ENCODE assay signal across 2 cellular contexts in genomic region chr19:56573914-56574313, GRCh38.
TF ChIP-seq lines count a peak whose summit lies in the region.

No MANE protein-coding gene starts in this region.

TF ChIP-seq in HepG2, 621 proteins besides CTCF, POLR2A, EP300 and RAD21:
- TF ChIP-seq, protein P1, sequence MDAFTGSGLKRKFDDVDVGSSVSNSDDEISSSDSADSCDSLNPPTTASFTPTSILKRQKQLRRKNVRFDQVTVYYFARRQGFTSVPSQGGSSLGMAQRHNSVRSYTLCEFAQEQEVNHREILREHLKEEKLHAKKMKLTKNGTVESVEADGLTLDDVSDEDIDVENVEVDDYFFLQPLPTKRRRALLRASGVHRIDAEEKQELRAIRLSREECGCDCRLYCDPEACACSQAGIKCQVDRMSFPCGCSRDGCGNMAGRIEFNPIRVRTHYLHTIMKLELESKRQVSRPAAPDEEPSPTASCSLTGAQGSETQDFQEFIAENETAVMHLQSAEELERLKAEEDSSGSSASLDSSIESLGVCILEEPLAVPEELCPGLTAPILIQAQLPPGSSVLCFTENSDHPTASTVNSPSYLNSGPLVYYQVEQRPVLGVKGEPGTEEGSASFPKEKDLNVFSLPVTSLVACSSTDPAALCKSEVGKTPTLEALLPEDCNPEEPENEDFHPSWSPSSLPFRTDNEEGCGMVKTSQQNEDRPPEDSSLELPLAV (CRISPR knock-in tag; conservative IDR thresholded peaks at IDR 0.05; ENCODE audit: low read depth): no peak
- peak; percentile 54; the same call in 1 of the 2 replicates for TF ChIP-seq MAFF (IDR thresholded peaks at IDR 0.05; ENCODE audit: low read depth, low read length)
- TF ChIP-seq MAFK (conservative IDR thresholded peaks at IDR 0.05 in 1 of 2, IDR thresholded peaks at IDR 0.05 in 1 of 2; ENCODE audit: low read length in 2 of 2): peak; percentile 37 to 49; a peak in 2 of 4 replicates
- TF ChIP-seq HNRNPL (IDR thresholded peaks at IDR 0.05; ENCODE audit: low read depth, low read length): no peak

TF ChIP-seq in liver, 16 proteins besides CTCF, POLR2A, EP300 and RAD21:
- TF ChIP-seq, protein P2, sequence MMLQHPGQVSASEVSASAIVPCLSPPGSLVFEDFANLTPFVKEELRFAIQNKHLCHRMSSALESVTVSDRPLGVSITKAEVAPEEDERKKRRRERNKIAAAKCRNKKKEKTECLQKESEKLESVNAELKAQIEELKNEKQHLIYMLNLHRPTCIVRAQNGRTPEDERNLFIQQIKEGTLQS (IDR thresholded peaks at IDR 0.05): no peak
- no peak for TF ChIP-seq MAX (IDR thresholded peaks at IDR 0.05)
- TF ChIP-seq EGR1 (IDR thresholded peaks at IDR 0.05; ENCODE audit: low read depth in 2 of 2): no peak
- no peak for TF ChIP-seq HNF4G (IDR thresholded peaks at IDR 0.05)
- no peak for TF ChIP-seq YY1 (IDR thresholded peaks at IDR 0.05)
- TF ChIP-seq SP1 (IDR thresholded peaks at IDR 0.05): no peak
- TF ChIP-seq FOXA2 (IDR thresholded peaks at IDR 0.05): no peak
- no peak for TF ChIP-seq RXRA (IDR thresholded peaks at IDR 0.05)
- TF ChIP-seq GABPA (IDR thresholded peaks at IDR 0.05 in 1 of 2, conservative IDR thresholded peaks at IDR 0.05 in 1 of 2): no peak
- no peak for TF ChIP-seq REST (IDR thresholded peaks at IDR 0.05)
- no peak for TF ChIP-seq JUND (IDR thresholded peaks at IDR 0.05)
